8 cellular contexts compared by ENCODE assay signal in genomic region chr10:86536294-86536861, GRCh38. TPM values are rescaled to one million over a fixed set of nuclear protein-coding genes. Genes with fewer than 3 reads are reported as not detected.
DNase-seq lines count a peak whose midpoint lies in the region; FAIRE-seq and TF ChIP-seq lines count a peak whose summit lies in the region.

No MANE protein-coding gene starts in this region.

- H3K9me3 ChIP-seq in H1 (ENCODE audit: insufficient read depth in 2 of 2, low read depth in 1 of 2, low read length in 1 of 2), result no peaks in the 10 kb centered on the region

- H4K20me1 ChIP-seq in H1 (replicated peaks in 1 of 2; ENCODE audit: control insufficient read depth in 1 of 2, insufficient read depth in 2 of 2, low read length in 2 of 2), result no peaks in the 10 kb centered on the region

- H2AK5ac ChIP-seq in H1 (ENCODE audit: low read depth, low read length), result no peak overlapping the region

- TF ChIP-seq POLR2A in H1 (IDR thresholded peaks at IDR 0.05; ENCODE audit: control extremely low read depth in 1 of 2, low read depth in 2 of 2, low read length in 2 of 2), result no peak

- H4K5ac ChIP-seq in H1 (ENCODE audit: insufficient read length, low read depth, low read length), result peak overlapping the region; percentile 25

- H3K79me1 ChIP-seq in H1 (ENCODE audit: low read depth, low read length), result no peaks in the 10 kb centered on the region

- no peak overlapping the region for H3K14ac ChIP-seq in H1 (ENCODE audit: insufficient read length)

- H3K27me3 ChIP-seq in GM06990 (replicated peaks; ENCODE audit: control insufficient read depth, insufficient read depth, low read length), result no peaks in the 10 kb centered on the region
- peaks cover 0 to 21% (median 10%) of the 10 kb centered on the region in 4 experiments; a peak in 5 of 7 replicates for H3K27me3 ChIP-seq in H1 (replicated peaks in 1 of 4; ENCODE audit: control insufficient read depth in 3 of 4, extremely low read depth in 1 of 4, insufficient read depth in 3 of 4, low read length in 3 of 4)

- H2BK20ac ChIP-seq in H1 (ENCODE audit: low read length), result no peak overlapping the region

- peak overlapping the region; percentile 69 to 95 for H3K4me2 ChIP-seq in H1 (ENCODE audit: insufficient read depth in 1 of 2, low read depth in 2 of 2, low read length in 2 of 2)

- CTCF ChIA-PET in H1 (lab: Charles Lee; ENCODE audit: partially characterized antibody), result interaction anchor here (0.8 to 3.0 kb wide), 3 partner anchors 13 to 96 kb away, joined by 3 to 25 read pairs (median 7); partner anchors contain the start of gene WAPL

- H2BK5ac ChIP-seq in H1 (ENCODE audit: low read depth, low read length), result no peak overlapping the region; the same call in 1 of the 2 replicates

- 18% methylated on average over 40 of the region's 40 CpGs; no CpG with 5 or more reads in 1 of the 2 experiments for WGBS in H1 (ENCODE audit: extremely low coverage in 1 of 2, insufficient coverage in 1 of 2, insufficient read length in 1 of 2, insufficient replicate concordance in 2 of 2, low coverage in 1 of 2, low lambda C conversion rate in 2 of 2, missing lambda C conversion rate in 1 of 2), 2 experiments

- H3K79me2 ChIP-seq in H1 (ENCODE audit: control insufficient read depth in 1 of 2, insufficient read depth in 2 of 2, low read length in 2 of 2), result no peaks in the 10 kb centered on the region

- H3K36me3 ChIP-seq in GM06990 (ENCODE audit: control insufficient read depth, insufficient read depth, low read length) (no peaks in the 10 kb centered on the region), H1 (ENCODE audit: control insufficient read depth in 2 of 4, insufficient read depth in 4 of 4, low read length in 3 of 4) (no peaks in the 10 kb centered on the region)

- POLR2A ChIA-PET in H1 (lab: Charles Lee; ENCODE audit: partially characterized antibody), result no interaction called here

- FAIRE-seq in H1 (lab: Jason Lieb, UNC), result no peak
- no peak for FAIRE-seq in HTR-8/SVneo (lab: Jason Lieb, UNC)

- peak overlapping the region; percentile 92 for H4K91ac ChIP-seq in H1 (replicated peaks; ENCODE audit: insufficient read length, low read length)

- no peak overlapping the region for H3K4ac ChIP-seq in H1 (replicated peaks; ENCODE audit: insufficient read length, low read depth, low read length)

- H2BK120ac ChIP-seq in H1 (replicated peaks; ENCODE audit: low read depth, low read length), result peak overlapping the region; percentile 75

- H2AFZ ChIP-seq in H1 (ENCODE audit: low read length), result peak overlapping the region; percentile 62

- no peak overlapping the region for H3K4me3 ChIP-seq in GM06990 (replicated peaks; ENCODE audit: low read depth, low read length)
- H3K4me3 ChIP-seq in H1 (ENCODE audit: extremely low read depth in 1 of 4, insufficient read depth in 2 of 4, low read depth in 3 of 4, low read length in 4 of 4), result peak overlapping the region; percentile 18 to 80 (median 28); a peak in 7 of 8 replicates

- H2BK12ac ChIP-seq in H1 (ENCODE audit: low read depth, low read length), result peak overlapping the region; percentile 83; the same call in 1 of the 2 replicates

- peaks cover 6 to 22% (median 15%) of the 10 kb centered on the region in 4 experiments for H3K4me1 ChIP-seq in H1 (replicated peaks in 1 of 4; ENCODE audit: control insufficient read depth in 3 of 4, insufficient read depth in 4 of 4, low read length in 3 of 4)

- peaks cover 8% of the 10 kb centered on the region; the same call in 1 of the 2 replicates for H3K23me2 ChIP-seq in H1 (ENCODE audit: low read depth, low read length)

- no peak for TF ChIP-seq EP300 in H1 (IDR thresholded peaks at IDR 0.05; ENCODE audit: borderline replicate concordance in 1 of 2, low read depth in 2 of 2, low read length in 2 of 2)

- H4K8ac ChIP-seq in H1 (ENCODE audit: extremely low read depth, insufficient read depth, low read length), result no peak overlapping the region; the same call in none of the 2 replicates

- DNase-seq in GM06990 (ENCODE audit: extremely low read depth, insufficient read length) (peak; percentile 17), H1 (ENCODE audit: low read depth in 1 of 2, low spot score in 2 of 2) (peak in 1 of 2 experiments; percentile 76), HTR-8/SVneo (ENCODE audit: insufficient read length, low spot score) (no peak), NCI-H446 treated with DMSO at 0.1 percent for 48 hours (lab: John Stamatoyannopoulos, UW) (no peak), GM03348 (ENCODE audit: low spot score) (no peak), DMS 273 treated with DMSO at 0.1 percent for 48 hours (lab: John Stamatoyannopoulos, UW) (no peak)
- peak; percentile 44 for DNase-seq in activated CD4-positive, alpha-beta T cell treated with anti-CD3 and anti-CD28 coated beads, Interleukin-2, amount 50 U/mL, for 1 hour
- DNase-seq in stimulated activated CD4-positive, alpha-beta T cell treated with anti-CD3 and anti-CD28 coated beads, Interleukin-15, amount 100 ng/mL, for 24 hours, result peak; percentile 52

- no peak for TF ChIP-seq CTCF in GM06990 (IDR thresholded peaks at IDR 0.05; ENCODE audit: insufficient read depth, low read length, poor library complexity, severe bottlenecking)
- TF ChIP-seq CTCF in H1 (IDR thresholded peaks at IDR 0.05; ENCODE audit: control extremely low read depth in 1 of 3, insufficient read depth in 1 of 3, low read depth in 1 of 3, low read length in 3 of 3), result no peak

- no peak; a peak in 1 of 4 replicates for TF ChIP-seq RAD21 in H1 (IDR thresholded peaks at IDR 0.05 in 1 of 2, conservative IDR thresholded peaks at IDR 0.05 in 1 of 2; ENCODE audit: low read depth in 2 of 2, low read length in 2 of 2)

- no peak overlapping the region for H2BK15ac ChIP-seq in H1 (ENCODE audit: low read length)

- H3K27ac ChIP-seq in H1 (ENCODE audit: low read depth, low read length), result no peak overlapping the region

- H3K23ac ChIP-seq in H1 (ENCODE audit: insufficient read length), result no peak overlapping the region

- H3K9ac ChIP-seq in H1 (replicated peaks in 1 of 4; ENCODE audit: extremely low read depth in 1 of 4, low read depth in 3 of 4, low read length in 3 of 4), result no peak overlapping the region; a peak in 1 of 7 replicates

- peak overlapping the region; percentile 85 for H3K18ac ChIP-seq in H1 (ENCODE audit: extremely low read depth, low read length)

- no peak overlapping the region for H3K56ac ChIP-seq in H1 (replicated peaks; ENCODE audit: insufficient read length, low read depth, low read length)

TF ChIP-seq in H1, 55 proteins besides CTCF, POLR2A, EP300 and RAD21 (continues in another document):
- TF ChIP-seq TCF12 (IDR thresholded peaks at IDR 0.05; ENCODE audit: low read depth, low read length), result no peak
- no peak for TF ChIP-seq BACH1 (IDR thresholded peaks at IDR 0.05; ENCODE audit: low read length)
- no peak for TF ChIP-seq BCL11A (IDR thresholded peaks at IDR 0.05; ENCODE audit: low read depth in 2 of 2, low read length in 2 of 2)
- no peak for TF ChIP-seq ZNF274 (IDR thresholded peaks at IDR 0.05; ENCODE audit: borderline replicate concordance, extremely low read depth, low read length)
- TF ChIP-seq NRF1 (IDR thresholded peaks at IDR 0.05; ENCODE audit: low read depth, low read length), result no peak
- TF ChIP-seq EZH2 (IDR thresholded peaks at IDR 0.05; ENCODE audit: low read depth, low read length, severe bottlenecking), result peak; percentile 39
- peak; percentile 12; the same call in 1 of the 2 replicates for TF ChIP-seq YY1 (IDR thresholded peaks at IDR 0.05; ENCODE audit: low read depth, low read length)
- TF ChIP-seq CBX8 (IDR thresholded peaks at IDR 0.05; ENCODE audit: borderline replicate concordance, low read depth, low read length), result no peak
- TF ChIP-seq KDM1A (IDR thresholded peaks at IDR 0.05; ENCODE audit: borderline replicate concordance, low read length), result no peak
- TF ChIP-seq, protein P1, sequence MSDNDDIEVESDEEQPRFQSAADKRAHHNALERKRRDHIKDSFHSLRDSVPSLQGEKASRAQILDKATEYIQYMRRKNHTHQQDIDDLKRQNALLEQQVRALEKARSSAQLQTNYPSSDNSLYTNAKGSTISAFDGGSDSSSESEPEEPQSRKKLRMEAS (IDR thresholded peaks at IDR 0.05), result peak; percentile 47; the same call in 1 of the 2 replicates
- no peak for TF ChIP-seq SP4 (IDR thresholded peaks at IDR 0.05; ENCODE audit: low read length)
- TF ChIP-seq CEBPB (IDR thresholded peaks at IDR 0.05; ENCODE audit: low read depth, low read length), result no peak
- no peak for TF ChIP-seq JUN (IDR thresholded peaks at IDR 0.05; ENCODE audit: low read depth, low read length)
- TF ChIP-seq TBP (IDR thresholded peaks at IDR 0.05; ENCODE audit: low read depth, low read length), result no peak
- TF ChIP-seq ATF2 (IDR thresholded peaks at IDR 0.05; ENCODE audit: low read length), result no peak
- TF ChIP-seq NANOG (IDR thresholded peaks at IDR 0.05; ENCODE audit: insufficient read depth, low read depth, low read length, poor library complexity, severe bottlenecking), result no peak
- 0 out of 2 replicates have a peak, but pooled peaks have one; percentile 13 for TF ChIP-seq TAF1 (IDR thresholded peaks at IDR 0.05; ENCODE audit: low read depth, low read length)
- TF ChIP-seq SIN3A (conservative IDR thresholded peaks at IDR 0.05 in 1 of 2, IDR thresholded peaks at IDR 0.05 in 1 of 2; ENCODE audit: low read depth in 1 of 2, low read length in 2 of 2), result 0 out of 4 replicates have a peak, but pooled peaks of 1 of the 2 experiments have one; percentile 27
- TF ChIP-seq BRCA1 (IDR thresholded peaks at IDR 0.05; ENCODE audit: low read depth, low read length), result no peak

RNA-seq across cellular contexts. Expression of gene WAPL, which starts 14.8 kb away (rescaled TPM):
- total RNA-seq in H1 (2021; fragmentation: NEBNext Ultra II Directional; extraction: Animal tissue kit (Norgen Biotek cat#: 25700)), result 48.1 and 49.2 TPM in 2 replicates
- polyA plus RNA-seq in H1 (2011; rRNA removed), result 7.3 and 12.8 TPM in 2 replicates
- 15.4 TPM for polyA plus RNA-seq in H1 (2011; cell fraction: cytosol; rRNA removed)
- polyA plus RNA-seq in H1 (2011; cell fraction: nucleus; rRNA removed), result 5.3 TPM
- 27.1 to 47.8 TPM (median 29.1 TPM) in 4 replicates for polyA plus RNA-seq in H1 (2012, experiment 1 of 2)
- 2.7 TPM for polyA plus RNA-seq in H1 (2012, experiment 2 of 2)
- polyA plus RNA-seq in H1 (2013, experiment 1 of 2), result 27.7 TPM
- polyA plus RNA-seq in H1 (2013, experiment 2 of 2), result 26.4 TPM
- polyA minus RNA-seq in H1 (2011; rRNA and poly(A)+ RNA removed), result 35.4 and 38.7 TPM in 2 replicates
- polyA minus RNA-seq in H1 (2011; cell fraction: cytosol; rRNA and poly(A)+ RNA removed), result 30.6 TPM
- polyA minus RNA-seq in H1 (2011; cell fraction: nucleus; rRNA and poly(A)+ RNA removed), result 53.5 TPM

Comparison
In these comparisons a context has a peak if more than half of its experiments do, and no peak if none do; other contexts are left out.
1. DNase-seq: peak in GM06990 (single experiment), activated CD4-positive, alpha-beta T cell treated with anti-CD3 and anti-CD28 coated beads, Interleukin-2, amount 50 U/mL, for 1 hour (single experiment) and stimulated activated CD4-positive, alpha-beta T cell treated with anti-CD3 and anti-CD28 coated beads, Interleukin-15, amount 100 ng/mL, for 24 hours (single experiment); none in HTR-8/SVneo (single experiment), NCI-H446 treated with DMSO at 0.1 percent for 48 hours (single experiment), GM03348 (single experiment) and DMS 273 treated with DMSO at 0.1 percent for 48 hours (single experiment).